Comparison of ENCODE assay signal across 11 cellular contexts in genomic region chr7:86949052-86949778, GRCh38.
DNase-seq lines count a peak whose midpoint lies in the region; ATAC-seq and TF ChIP-seq lines count a peak whose summit lies in the region.
"Had no signal": no experiment of that assay in that cellular context is flagged by ENCODE, and none has a peak within 500 bp of the region (broad histone marks: within the 10 kb centered on the region; RNA-seq: fewer than 3 reads in every experiment).

No MANE protein-coding gene starts in this region.

- 87% methylated on average over 7 of the region's 7 CpGs for WGBS in mesenchymal stem cell

- no peak overlapping the region for H3K4me3 ChIP-seq in mesenchymal stem cell (ENCODE audit: insufficient read depth in 1 of 2, low read depth in 1 of 2, low read length in 2 of 2)

- no peak overlapping the region for H3K27ac ChIP-seq in foreskin keratinocyte
- H3K27ac ChIP-seq in mesenchymal stem cell (ENCODE audit: low read length, poor library complexity, severe bottlenecking) = no peak overlapping the region

- peaks cover 2% of the 10 kb centered on the region for H3K27me3 Mint-ChIP-seq in memory B cell

- peaks cover 23% of the 10 kb centered on the region for H3K4me1 Mint-ChIP-seq in memory B cell

- ATAC-seq in GM18873 (IDR thresholded peaks at IDR 0.05; ENCODE audit: low FRiP score, unreplicated experiment) (peak; percentile 93), GM21825 (IDR thresholded peaks at IDR 0.05; ENCODE audit: unreplicated experiment) (peak; percentile 94), HG03378 (IDR thresholded peaks at IDR 0.05; ENCODE audit: unreplicated experiment) (peak; percentile 97), memory B cell (ENCODE audit: low read depth) (peak; percentile 90), foreskin keratinocyte (no peak)
- ATAC-seq: effector memory CD8-positive, alpha-beta T cell had no signal

- no peak overlapping the region for H4K91ac ChIP-seq in mesenchymal stem cell (ENCODE audit: low read length)

- no peak overlapping the region for H3K4me2 ChIP-seq in mesenchymal stem cell (ENCODE audit: low read length, poor library complexity, severe bottlenecking)

- no peak overlapping the region for H3K9ac ChIP-seq in mesenchymal stem cell (ENCODE audit: low read length)

- peaks cover 2% of the 10 kb centered on the region for H3K79me1 ChIP-seq in mesenchymal stem cell (replicated peaks; ENCODE audit: low read length, poor library complexity, severe bottlenecking)

- peaks cover 2% of the 10 kb centered on the region for H3K36me3 Mint-ChIP-seq in memory B cell

- H2AK5ac ChIP-seq in mesenchymal stem cell (ENCODE audit: low read length, severe bottlenecking) = no peak overlapping the region

- no peak overlapping the region for H3K4ac ChIP-seq in mesenchymal stem cell (ENCODE audit: low read depth in 1 of 2, low read length in 2 of 2)

- no peak overlapping the region for H2AFZ ChIP-seq in mesenchymal stem cell (ENCODE audit: low read depth, low read length)

- peak in 1 of 2 donors; percentile 10 for DNase-seq in memory B cell (ENCODE audit: low spot score in 2 of 2)
- no peak for DNase-seq in inferior parietal cortex (ENCODE audit: extremely low spot score)
- no peak for DNase-seq in foreskin keratinocyte
- no peak for DNase-seq in mesenchymal stem cell
- no peak for DNase-seq in activated CD4-positive, CD25-positive, alpha-beta regulatory T cell treated with anti-CD3 and anti-CD28 coated beads, Interleukin-2, amount 50 U/mL, for 72 hours
- DNase-seq: activated naive CD4-positive, alpha-beta T cell; DMS79 treated with DMSO at 0.1 percent for 48 hours; effector memory CD8-positive, alpha-beta T cell had no signal

- H3K9me3 Mint-ChIP-seq in memory B cell = no peaks in the 10 kb centered on the region
- H3K9me3 Mint-ChIP-seq: effector memory CD8-positive, alpha-beta T cell had no signal

- H2BK12ac ChIP-seq in mesenchymal stem cell (ENCODE audit: low read length in 2 of 2) = no peak overlapping the region

- H2BK120ac ChIP-seq in mesenchymal stem cell (ENCODE audit: low read depth, low read length) = no peak overlapping the region

- H3K36me3 ChIP-seq in mesenchymal stem cell (ENCODE audit: control insufficient read depth in 1 of 2, insufficient read depth in 2 of 2, low read depth in 1 of 2, low read length in 2 of 2) = no peaks in the 10 kb centered on the region

- no peak overlapping the region for H2BK5ac ChIP-seq in mesenchymal stem cell (ENCODE audit: low read depth, low read length, poor library complexity, severe bottlenecking)

- no peak overlapping the region for H3K18ac ChIP-seq in mesenchymal stem cell (ENCODE audit: low read depth in 1 of 2, low read length in 2 of 2)

- TF ChIP-seq CTCF in foreskin keratinocyte (conservative IDR thresholded peaks at IDR 0.05) = no peak

- H3K27me3 ChIP-seq in foreskin keratinocyte (no peaks in the 10 kb centered on the region), mesenchymal stem cell (ENCODE audit: control insufficient read depth in 1 of 2, insufficient read depth in 1 of 2, low read length in 2 of 2) (no peaks in the 10 kb centered on the region)

- H3K4me3 Mint-ChIP-seq in memory B cell = peak overlapping the region; percentile 65
- H3K4me3 Mint-ChIP-seq: effector memory CD8-positive, alpha-beta T cell had no signal

- H3K27ac Mint-ChIP-seq in memory B cell = peak overlapping the region; percentile 82

- H2BK15ac ChIP-seq in mesenchymal stem cell (ENCODE audit: low read depth, poor library complexity, severe bottlenecking) = no peak overlapping the region

- H3K9me3 ChIP-seq in mesenchymal stem cell (ENCODE audit: control insufficient read depth, low read length) = no peaks in the 10 kb centered on the region

- H3K4me1 ChIP-seq in foreskin keratinocyte = no peaks in the 10 kb centered on the region
- H3K4me1 ChIP-seq in mesenchymal stem cell (ENCODE audit: control insufficient read depth, insufficient read depth, low read depth, low read length) = peaks cover 3% of the 10 kb centered on the region

- H3K14ac ChIP-seq in mesenchymal stem cell (ENCODE audit: low read length in 2 of 2) = no peak overlapping the region

- H3K23ac ChIP-seq in mesenchymal stem cell (ENCODE audit: low read length in 2 of 2) = no peak overlapping the region

- H4K8ac ChIP-seq in mesenchymal stem cell (ENCODE audit: low read length) = no peak overlapping the region
